In genomic region chr12:12240671-12241345, GRCh38 we compare ENCODE assay signal across 11 cellular contexts. TPM values are rescaled to one million over a fixed set of nuclear protein-coding genes. Genes with fewer than 3 reads are reported as not detected.
DNase-seq lines count a peak whose midpoint lies in the region; ATAC-seq and TF ChIP-seq lines count a peak whose summit lies in the region.
"Had no signal": no experiment of that assay in that cellular context is flagged by ENCODE, and none has a peak within 500 bp of the region (broad histone marks: within the 10 kb centered on the region; RNA-seq: fewer than 3 reads in every experiment).

No MANE protein-coding gene starts in this region.

- H3K9me3 ChIP-seq in body of pancreas (no peaks in the 10 kb centered on the region), smooth muscle cell (replicated peaks; ENCODE audit: low read depth) (no peaks in the 10 kb centered on the region), uterus (no peaks in the 10 kb centered on the region)
- H3K9me3 ChIP-seq: Peyer's patch had no signal

- peak overlapping the region; percentile 51 for H3K4me2 ChIP-seq in smooth muscle cell

- H4K20me1 ChIP-seq in smooth muscle cell (ENCODE audit: low read depth), result peaks cover 74% of the 10 kb centered on the region

- TF ChIP-seq CTCF in body of pancreas (IDR thresholded peaks at IDR 0.05), result no peak
- no peak for TF ChIP-seq CTCF in smooth muscle cell (IDR thresholded peaks at IDR 0.05; ENCODE audit: borderline replicate concordance, insufficient read depth, poor library complexity, severe bottlenecking)
- no peak for TF ChIP-seq CTCF in uterus (IDR thresholded peaks at IDR 0.05)

- WGBS in body of pancreas, 2 donors, result 25 to 35% methylated on average over 5 of the region's 5 CpGs
- 45% methylated on average over 5 of the region's 5 CpGs for WGBS in smooth muscle cell (ENCODE audit: low lambda C conversion rate)

- TF ChIP-seq POLR2A in body of pancreas (IDR thresholded peaks at IDR 0.05) (no peak), uterus (IDR thresholded peaks at IDR 0.05) (no peak)

- H3K27me3 ChIP-seq in body of pancreas (no peaks in the 10 kb centered on the region), smooth muscle cell (ENCODE audit: low read depth) (no peaks in the 10 kb centered on the region), uterus (no peaks in the 10 kb centered on the region)
- H3K27me3 ChIP-seq: Peyer's patch had no signal

- H3K27ac ChIP-seq in body of pancreas (peak overlapping the region; percentile 4 to 49 (median 38)), smooth muscle cell (ENCODE audit: low read depth) (peak overlapping the region; percentile 42), uterus (no peak overlapping the region)
- H3K27ac ChIP-seq: Peyer's patch had no signal

- H3K36me3 ChIP-seq in body of pancreas (replicated peaks in 1 of 2; ENCODE audit: insufficient read depth in 1 of 2, low read depth in 2 of 2) (no peaks in the 10 kb centered on the region), smooth muscle cell (ENCODE audit: low read depth) (no peaks in the 10 kb centered on the region), uterus (no peaks in the 10 kb centered on the region)

- H3K4me1 ChIP-seq in body of pancreas, result peaks cover 43% of the 10 kb centered on the region
- H3K4me1 ChIP-seq in smooth muscle cell (ENCODE audit: low read depth), result peaks cover 41% of the 10 kb centered on the region
- no peaks in the 10 kb centered on the region for H3K4me1 ChIP-seq in uterus

- peaks cover 99% of the 10 kb centered on the region for H3K79me2 ChIP-seq in smooth muscle cell (ENCODE audit: low read depth)

- intact Hi-C loops in body of pancreas (cut with DNase I) (no loop called here), uterus (cut with DNase I; ENCODE audit: low total_unique reads) (no loop called here)

- DNase-seq in NCI-H1417 (lab: John Stamatoyannopoulos, UW) (peak in 2 of 3 experiments; percentile 1 to 27), NCI-H1417 treated with DMSO at 0.1 percent for 48 hours (lab: John Stamatoyannopoulos, UW) (no peak), body of pancreas (no peak), iris pigment epithelial cell (ENCODE audit: low read depth) (peak; percentile 24), smooth muscle cell (lab: John Stamatoyannopoulos, UW; ENCODE audit: unreplicated experiment) (no peak), NCI-H524 (lab: John Stamatoyannopoulos, UW) (no peak), SHP77 (lab: John Stamatoyannopoulos, UW) (no peak), uterus (no peak)
- DNase-seq: activated B cell treated with CpG ODN at 0.5 μM for 24 hours, DND-41, Peyer's patch had no signal

- H3K4me3 ChIP-seq in body of pancreas (no peak overlapping the region), smooth muscle cell (no peak overlapping the region), uterus (no peak overlapping the region)
- H3K4me3 ChIP-seq: Peyer's patch had no signal

- H2AFZ ChIP-seq in smooth muscle cell (ENCODE audit: low read depth), result no peak overlapping the region

- H3F3A ChIP-seq in smooth muscle cell (ENCODE audit: low read depth), result no peaks in the 10 kb centered on the region

- peak; percentile 74 for ATAC-seq in body of pancreas

- no peak overlapping the region for H3K9ac ChIP-seq in smooth muscle cell (ENCODE audit: low read depth)

RNA-seq across cellular contexts. Expression of gene LRP6, which starts 26.0 kb away (rescaled TPM):
- total RNA-seq in body of pancreas (10 to 100 TPM; 23.1 to 26.7 TPM), smooth muscle cell (21.1 and 22.8 TPM in 2 replicates), uterus (100 to 1,000 TPM in 1 of 4 donors, 10 to 100 TPM in 3; 18.7 to 141 (median 50.1) TPM)
- polyA plus RNA-seq in smooth muscle cell, result 10.6 and 13.9 TPM in 2 replicates

Comparison
In these comparisons a context has a peak if more than half of its experiments do, and no peak if none do; other contexts are left out.
1. DNase-seq: peak in NCI-H1417 (2 of 3) and iris pigment epithelial cell (single experiment); none in NCI-H1417 treated with DMSO at 0.1 percent for 48 hours (single experiment), body of pancreas (0 of 4), smooth muscle cell (single experiment), NCI-H524 (0 of 2), SHP77 (0 of 2) and uterus (0 of 2).
2. H3K27ac ChIP-seq: peak in body of pancreas (4 of 4) and smooth muscle cell (single experiment); none in uterus (0 of 2).